Comparison of ENCODE assay signal across 8 cellular contexts in genomic region chr3:14175383-14176037, GRCh38.
DNase-seq lines count a peak whose midpoint lies in the region; ATAC-seq and FAIRE-seq lines count a peak whose summit lies in the region.

No MANE protein-coding gene starts in this region.

- peaks cover 30% of the 10 kb centered on the region for H3K36me3 ChIP-seq in HAP-1 (replicated peaks)

- peak; percentile 15 to 61 (median 25) for DNase-seq in stimulated activated CD4-positive, alpha-beta T cell treated with anti-CD3 and anti-CD28 coated beads, Interleukin-12 subunit alpha, Interleukin-12 subunit beta, amount 100 ng/mL, for 48 hours (ENCODE audit: low read depth in 2 of 3, low spot score in 1 of 3)
- DNase-seq in stimulated activated CD4-positive, alpha-beta T cell treated with anti-CD3 and anti-CD28 coated beads, Interleukin-12 subunit alpha, Interleukin-12 subunit beta, amount 100 ng/mL, for 4 hours: no peak
- DNase-seq in T-helper 22 cell (ENCODE audit: low read depth) (peak; percentile 62), urothelium cell line (ENCODE audit: low spot score) (peak; percentile 13), HAP-1 (ENCODE audit: low spot score in 2 of 2) (no peak), NCI-H2081 treated with DMSO at 0.1 percent for 48 hours (lab: John Stamatoyannopoulos, UW) (no peak)
- peak; percentile 70 for DNase-seq in effector CD4-positive, alpha-beta T cell

- ATAC-seq in HG02973 (IDR thresholded peaks at IDR 0.05; ENCODE audit: unreplicated experiment): no peak

- H3K27me3 ChIP-seq in HAP-1 (ENCODE audit: low read depth): no peaks in the 10 kb centered on the region

- no peaks in the 10 kb centered on the region for H3K9me3 ChIP-seq in HAP-1

- in situ Hi-C loops in HAP-1 (cut with MboI; ENCODE audit: low sequenced_read_pairs): no loop called here

- H3K4me1 ChIP-seq in HAP-1: peaks cover 27% of the 10 kb centered on the region

- FAIRE-seq in urothelium cell line (lab: Jason Lieb, UNC): no peak

- no peak overlapping the region for H3K4me3 ChIP-seq in HAP-1

Comparison
In these comparisons a context has a peak if more than half of its experiments do, and no peak if none do; other contexts are left out.
1. DNase-seq: peak in stimulated activated CD4-positive, alpha-beta T cell treated with anti-CD3 and anti-CD28 coated beads, Interleukin-12 subunit alpha, Interleukin-12 subunit beta, amount 100 ng/mL, for 48 hours (3 of 3), T-helper 22 cell (single experiment), effector CD4-positive, alpha-beta T cell (single experiment) and urothelium cell line (single experiment); none in stimulated activated CD4-positive, alpha-beta T cell treated with anti-CD3 and anti-CD28 coated beads, Interleukin-12 subunit alpha, Interleukin-12 subunit beta, amount 100 ng/mL, for 4 hours (single experiment), HAP-1 (0 of 2) and NCI-H2081 treated with DMSO at 0.1 percent for 48 hours (single experiment).